Comparison of ENCODE assay signal across 11 cellular contexts in genomic region chr19:38223119-38223523, GRCh38. TPM values are rescaled to one million over a fixed set of nuclear protein-coding genes. Genes with fewer than 3 reads are reported as not detected.
A peak's percentile ranks its signal among the peaks of the same experiment; 100 is the strongest.
DNase-seq lines count a peak whose midpoint lies in the region; ATAC-seq and TF ChIP-seq lines count a peak whose summit lies in the region.
"Had no signal": no experiment of that assay in that cellular context is flagged by ENCODE, and none has a peak within 500 bp of the region (broad histone marks: within the 10 kb centered on the region; RNA-seq: fewer than 3 reads in every experiment).

No MANE protein-coding gene starts in this region.

- H3K36me3 ChIP-seq in OCI-LY1 (ENCODE audit: insufficient read depth, low read length) = no peaks in the 10 kb centered on the region
- H3K36me3 ChIP-seq in skeletal muscle satellite cell (ENCODE audit: insufficient read depth, low read length) = peaks cover 4% of the 10 kb centered on the region
- H3K36me3 ChIP-seq: thyroid gland had no signal

- H3K4me2 ChIP-seq in OCI-LY1 (ENCODE audit: low read length) (peak overlapping the region; percentile 76), skeletal muscle satellite cell (ENCODE audit: low read length) (peak overlapping the region; percentile 95)

- peaks cover 7% of the 10 kb centered on the region for H3K4me1 ChIP-seq in OCI-LY1 (ENCODE audit: insufficient read depth, low read length, severe bottlenecking)
- H3K4me1 ChIP-seq in skeletal muscle satellite cell (ENCODE audit: control insufficient read depth, insufficient read depth, low read length) = peaks cover 3% of the 10 kb centered on the region

- H3K27ac Mint-ChIP-seq in activated CD8-positive, alpha-beta memory T cell treated with anti-CD3 and anti-CD28 coated beads, Interleukin-2, amount 10 ng/mL, durations not matched to agents 7 days and 5 days = no peak overlapping the region

- H3K4me1 Mint-ChIP-seq in activated CD8-positive, alpha-beta memory T cell treated with anti-CD3 and anti-CD28 coated beads, Interleukin-2, amount 10 ng/mL, durations not matched to agents 7 days and 5 days = peaks cover 12% of the 10 kb centered on the region

- no peak for TF ChIP-seq CTCF in OCI-LY1 (IDR thresholded peaks at IDR 0.05; ENCODE audit: low read length)
- no peak for TF ChIP-seq CTCF in dorsolateral prefrontal cortex (IDR thresholded peaks at IDR 0.05 in 54 of 56, conservative IDR thresholded peaks at IDR 0.05 in 2 of 56; ENCODE audit: low read depth in 1 of 56, partially characterized antibody in 56 of 56)

- H3K9me3 Mint-ChIP-seq in activated CD8-positive, alpha-beta memory T cell treated with anti-CD3 and anti-CD28 coated beads, Interleukin-2, amount 10 ng/mL, durations not matched to agents 7 days and 5 days (ENCODE audit: low read depth) = no peaks in the 10 kb centered on the region

- no peak for DNase-seq in activated CD8-positive, alpha-beta memory T cell treated with anti-CD3 and anti-CD28 coated beads, Interleukin-2, amount 10 ng/mL, durations not matched to agents 7 days and 5 days
- DNase-seq in activated CD8-positive, alpha-beta memory T cell treated with anti-CD3 and anti-CD28 coated beads, Interleukin-2, amount 50 U/mL, for 48 hours = no peak
- DNase-seq in dorsolateral prefrontal cortex = no peak
- no peak for DNase-seq in activated CD4-positive, CD25-positive, alpha-beta regulatory T cell treated with anti-CD3 and anti-CD28 coated beads, Interleukin-2, amount 50 U/mL, for 72 hours
- DNase-seq: SHP77, thyroid gland had no signal

- no peak overlapping the region for H2AFZ ChIP-seq in OCI-LY1 (ENCODE audit: low read length)

- peak overlapping the region; percentile 66 for H3K4me3 ChIP-seq in OCI-LY1 (ENCODE audit: low read depth, low read length, poor library complexity, severe bottlenecking)
- H3K4me3 ChIP-seq in dorsolateral prefrontal cortex = peak overlapping the region in 58 of 59 donors; percentile 51 to 78 (median 66)
- peak overlapping the region; percentile 73 for H3K4me3 ChIP-seq in skeletal muscle satellite cell (ENCODE audit: low read length)

- no peaks in the 10 kb centered on the region for H3F3A ChIP-seq in OCI-LY1 (ENCODE audit: insufficient read depth, low read length)

- H4K20me1 ChIP-seq in OCI-LY1 (ENCODE audit: insufficient read depth, low read length) = no peaks in the 10 kb centered on the region

- no peak for ATAC-seq in activated CD8-positive, alpha-beta memory T cell treated with anti-CD3 and anti-CD28 coated beads, Interleukin-2, amount 10 ng/mL, durations not matched to agents 7 days and 5 days
- ATAC-seq in HG03045 (IDR thresholded peaks at IDR 0.05; ENCODE audit: unreplicated experiment) = no peak
- ATAC-seq in esophagus mucosa = no peak

- H3K36me3 Mint-ChIP-seq in activated CD8-positive, alpha-beta memory T cell treated with anti-CD3 and anti-CD28 coated beads, Interleukin-2, amount 10 ng/mL, durations not matched to agents 7 days and 5 days = no peaks in the 10 kb centered on the region

- H3K27me3 Mint-ChIP-seq in activated CD8-positive, alpha-beta memory T cell treated with anti-CD3 and anti-CD28 coated beads, Interleukin-2, amount 10 ng/mL, durations not matched to agents 7 days and 5 days = peaks cover 55% of the 10 kb centered on the region

- no peaks in the 10 kb centered on the region for H3K27me3 ChIP-seq in OCI-LY1 (ENCODE audit: insufficient read depth, low read length)
- peaks cover 0 to 5% (median 0%) of the 10 kb centered on the region in 45 donors for H3K27me3 ChIP-seq in dorsolateral prefrontal cortex
- no peaks in the 10 kb centered on the region for H3K27me3 ChIP-seq in skeletal muscle satellite cell (ENCODE audit: control insufficient read depth, insufficient read depth, low read length)

- CTCF ChIA-PET in activated CD8-positive, alpha-beta memory T cell treated with anti-CD3 and anti-CD28 coated beads, Interleukin-2, amount 10 ng/mL, durations not matched to agents 7 days and 5 days (lab: Charles Lee) = no interaction called here

- peak overlapping the region; percentile 55 for H3K4me3 Mint-ChIP-seq in activated CD8-positive, alpha-beta memory T cell treated with anti-CD3 and anti-CD28 coated beads, Interleukin-2, amount 10 ng/mL, durations not matched to agents 7 days and 5 days

- H3K9ac ChIP-seq in OCI-LY1 (ENCODE audit: low read length) = no peak overlapping the region; the same call in 1 of the 2 replicates
- H3K9ac ChIP-seq in skeletal muscle satellite cell (ENCODE audit: low read depth, low read length) = no peak overlapping the region

- H3K79me2 ChIP-seq in OCI-LY1 (ENCODE audit: insufficient read depth, low read length) = no peaks in the 10 kb centered on the region

- H3K9me3 ChIP-seq in OCI-LY1 (ENCODE audit: low read length) (no peaks in the 10 kb centered on the region), skeletal muscle satellite cell (replicated peaks; ENCODE audit: low read length) (no peaks in the 10 kb centered on the region)
- H3K9me3 ChIP-seq: thyroid gland had no signal

- intact Hi-C loops in dorsolateral prefrontal cortex (cut with DNase I) = no loop called here

- H3K9me2 ChIP-seq in OCI-LY1 (ENCODE audit: low read depth, low read length) = no peaks in the 10 kb centered on the region

- H3K27ac ChIP-seq in OCI-LY1 (ENCODE audit: low read depth, low read length, poor library complexity, severe bottlenecking) (no peak overlapping the region), dorsolateral prefrontal cortex (peak overlapping the region in 14 of 59 donors; percentile 4 to 74 (median 29))
- H3K27ac ChIP-seq: thyroid gland had no signal

RNA-seq across cellular contexts. Expression of gene DPF1, which starts 0.9 kb away (rescaled TPM):
- under 1 TPM in 1 of 2 experiments, not detected in 1; 0.47 TPM for total RNA-seq in activated CD8-positive, alpha-beta memory T cell treated with anti-CD3 and anti-CD28 coated beads, Interleukin-2, amount 10 ng/mL, durations not matched to agents 7 days and 5 days
- total RNA-seq in dorsolateral prefrontal cortex = 10 to 100 TPM; 22.0 to 91.2 (median 57.5) TPM
- 3.0 and 5.5 TPM in 2 replicates for total RNA-seq in skeletal muscle satellite cell (2012; rRNA removed)
- total RNA-seq in esophagus mucosa = 0.16 TPM
- total RNA-seq: mononuclear cell, thyroid gland had no signal

RNA-seq across cellular contexts. Expression of gene PPP1R14A, which starts 33.1 kb away (rescaled TPM):
- not detected for total RNA-seq in activated CD8-positive, alpha-beta memory T cell treated with anti-CD3 and anti-CD28 coated beads, Interleukin-2, amount 10 ng/mL, durations not matched to agents 7 days and 5 days
- total RNA-seq in dorsolateral prefrontal cortex = 100 to 1,000 TPM in 57 of 120 experiments, 10 to 100 TPM in 63; 17.4 to 465 (median 98.7) TPM
- not detected in 2 replicates for total RNA-seq in skeletal muscle satellite cell (2012; rRNA removed)
- 2.8 TPM for total RNA-seq in esophagus mucosa

RNA-seq across cellular contexts. Expression of gene SPINT2, which starts 41.3 kb away (rescaled TPM):
- total RNA-seq in activated CD8-positive, alpha-beta memory T cell treated with anti-CD3 and anti-CD28 coated beads, Interleukin-2, amount 10 ng/mL, durations not matched to agents 7 days and 5 days = 10 to 100 TPM in 1 of 2 experiments, 1 to 10 TPM in 1; 9.3 to 15.6 TPM
- 100 to 1,000 TPM in 44 of 120 experiments, 10 to 100 TPM in 76; 41.9 to 135 (median 92.4) TPM for total RNA-seq in dorsolateral prefrontal cortex
- total RNA-seq in skeletal muscle satellite cell (2012; rRNA removed) = under 0.01 TPM in 1 of 2 replicates, not detected in the other
- total RNA-seq in esophagus mucosa = 356 TPM

Comparison
In these comparisons a context has a peak if more than half of its experiments do, and no peak if none do; other contexts are left out.
1. RNA of gene DPF1, which starts 0.9 kb away (total RNA-seq): 22.0 to 91.2 TPM in dorsolateral prefrontal cortex; 0.47 TPM in activated CD8-positive, alpha-beta memory T cell treated with anti-CD3 and anti-CD28 coated beads, Interleukin-2, amount 10 ng/mL, durations not matched to agents 7 days and 5 days and 0.16 TPM in esophagus mucosa (single experiment); every median in the first group is over 10 times any median in the second.
2. Peak in every context shown above with its lines, with median percentiles within 50 percentile points of each other: H3K4me3 ChIP-seq.